ENCODE assay signal across 8 cellular contexts in the genomic region with DNA sequence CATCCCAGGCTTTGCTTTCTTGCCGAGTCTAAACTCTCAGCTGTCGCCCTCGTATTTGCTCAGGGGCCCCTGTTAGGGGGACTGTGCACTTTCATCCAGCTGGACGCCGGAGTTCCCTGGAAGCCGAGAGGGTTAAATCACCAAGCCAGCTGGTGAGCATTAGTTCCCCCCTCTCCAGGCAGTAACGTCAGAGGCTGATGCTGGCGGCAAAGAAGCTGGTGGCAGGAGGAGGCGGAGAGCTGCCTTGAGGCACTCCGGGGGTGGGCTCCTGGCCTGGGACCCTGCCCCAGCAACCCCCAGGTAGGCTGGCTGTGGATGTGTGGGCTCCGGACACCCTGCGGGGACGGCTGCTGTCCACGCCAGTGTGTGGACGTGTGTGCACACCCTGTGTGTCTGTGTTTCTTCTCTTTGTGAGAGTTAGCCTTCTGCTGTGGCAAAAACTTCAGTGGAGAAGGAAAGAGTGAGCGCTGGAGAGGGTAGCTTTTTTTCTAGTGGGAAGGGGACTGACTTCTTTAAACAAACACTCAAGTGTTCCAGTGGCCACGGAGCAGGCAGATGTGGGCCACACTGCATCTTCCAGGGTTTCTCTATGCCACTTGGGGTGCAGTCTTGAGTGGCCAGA.
DNase-seq lines count a peak whose midpoint lies in the region; ATAC-seq and TF ChIP-seq lines count a peak whose summit lies in the region.

No MANE protein-coding gene starts in this region.

- H3K27ac ChIP-seq in duodenal mucosa (ENCODE audit: low read depth, low read length) = peak overlapping the region; percentile 30

- ATAC-seq in GM19463 (IDR thresholded peaks at IDR 0.05; ENCODE audit: unreplicated experiment) (no peak), HG03457 (IDR thresholded peaks at IDR 0.05; ENCODE audit: unreplicated experiment) (no peak)

- TF ChIP-seq CTCF in nephron (IDR thresholded peaks at IDR 0.05; ENCODE audit: unreplicated experiment in 3 of 3) (no peak), GM13977 (IDR thresholded peaks at IDR 0.05; ENCODE audit: extremely low read depth, insufficient read depth, missing control alignments) (no peak)

- no peaks in the 10 kb centered on the region for H3K36me3 Mint-ChIP-seq in nephron (ENCODE audit: low read depth)

- peaks cover 0 to 2% of the 10 kb centered on the region in 2 donors for H3K4me1 ChIP-seq in duodenal mucosa (ENCODE audit: control insufficient read depth in 1 of 2, insufficient read depth in 2 of 2, low read length in 2 of 2)

- no peak overlapping the region for H3K9ac ChIP-seq in duodenal mucosa (ENCODE audit: low read depth in 1 of 2, low read length in 2 of 2)

- DNase-seq in AG08396 (ENCODE audit: low spot score) (peak; percentile 61), NCI-H2171 (lab: John Stamatoyannopoulos, UW) (peak; percentile 78), GM13977 (ENCODE audit: low spot score) (no peak), NCI-H2029 (lab: John Stamatoyannopoulos, UW) (no peak)

- H3K27ac Mint-ChIP-seq in nephron = peak overlapping the region; percentile 72 to 89 (median 77)

- H3K27me3 Mint-ChIP-seq in nephron (ENCODE audit: low read depth) = peaks cover 9% of the 10 kb centered on the region

- H3K9me3 ChIP-seq in duodenal mucosa (ENCODE audit: control insufficient read depth in 1 of 2, low read length in 2 of 2) = no peaks in the 10 kb centered on the region

- no peaks in the 10 kb centered on the region for H3K36me3 ChIP-seq in duodenal mucosa (ENCODE audit: control insufficient read depth in 1 of 2, insufficient read depth in 2 of 2, low read length in 2 of 2)

- no peaks in the 10 kb centered on the region for H3K9me3 Mint-ChIP-seq in nephron

- no peaks in the 10 kb centered on the region for H3K27me3 ChIP-seq in duodenal mucosa (ENCODE audit: control insufficient read depth in 1 of 2, insufficient read depth in 2 of 2, low read length in 2 of 2)

- H3K4me1 Mint-ChIP-seq in nephron = peaks cover 47% of the 10 kb centered on the region

- in situ Hi-C loops in GM13977 (cut with MboI; ENCODE audit: low pct_unique_long_range_greater_than_20kb, low sequenced_read_pairs, unreplicated experiment) = no loop called here

- H3K4me3 Mint-ChIP-seq in nephron = peak overlapping the region; percentile 44 to 69 (median 60)

- no peak overlapping the region for H3K4me3 ChIP-seq in duodenal mucosa (ENCODE audit: low read depth in 1 of 2, low read length in 2 of 2)

Comparison
In these comparisons a context has a peak if more than half of its experiments do, and no peak if none do; other contexts are left out.
1. DNase-seq: peak in AG08396 (single experiment) and NCI-H2171 (single experiment); none in GM13977 (single experiment) and NCI-H2029 (single experiment).